Comparison of ENCODE assay signal across 8 cellular contexts in the genomic region with DNA sequence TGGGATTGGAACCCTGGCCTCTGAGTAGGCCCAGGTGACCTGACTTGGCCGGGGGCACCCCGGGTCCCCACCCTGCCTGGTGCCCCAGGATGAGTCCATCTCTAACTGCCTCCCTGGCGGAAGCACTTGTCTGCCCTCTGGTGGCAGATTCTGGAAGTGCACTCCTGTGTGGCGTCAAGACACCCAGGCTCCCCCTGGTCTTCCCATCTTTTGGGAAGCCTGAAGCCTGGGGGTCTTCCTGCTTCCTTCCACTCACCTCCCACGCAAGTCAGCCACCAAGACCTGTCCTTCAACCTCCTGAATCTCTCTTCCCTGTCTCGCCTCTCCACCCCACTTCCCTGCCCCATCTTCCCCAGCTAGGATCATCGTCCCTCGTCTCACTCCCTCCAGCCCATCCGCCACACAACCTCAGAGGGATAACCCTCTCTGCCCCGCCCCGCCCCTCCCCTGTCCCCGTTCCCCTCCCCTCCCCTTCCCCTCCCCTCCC. TPM values are rescaled to one million over a fixed set of nuclear protein-coding genes. Genes with fewer than 3 reads are reported as not detected.
DNase-seq lines count a peak whose midpoint lies in the region; ATAC-seq and TF ChIP-seq lines count a peak whose summit lies in the region.

No MANE protein-coding gene starts in this region.

- WGBS in SK-N-SH (ENCODE audit: low lambda C conversion rate): 6% methylated on average over 12 of the region's 12 CpGs
- WGBS in heart right ventricle, 2 donors: 3 to 4% methylated on average over 12 of the region's 12 CpGs
- WGBS in aorta, 2 donors: 2 to 3% methylated on average over 11 to 12 of the region's 12 CpGs

- H3K4me3 Mint-ChIP-seq in activated naive CD8-positive, alpha-beta T cell treated with anti-CD3 and anti-CD28 coated beads for 36 hours: no peak overlapping the region

- POLR2A ChIA-PET in SK-N-SH (lab: Yijun Ruan, JAX): no interaction called here

- peak; percentile 82 for TF ChIP-seq RAD21 in SK-N-SH (IDR thresholded peaks at IDR 0.05; ENCODE audit: low read length)

- CTCF ChIA-PET in SK-N-SH (lab: Yijun Ruan, JAX): interaction anchor here (0.7 to 3.4 kb wide), 22 partner anchors 9 to 156 kb away, joined by 3 to 48 read pairs (median 4); a partner anchor contains a TSS

- H3F3A ChIP-seq in SK-N-SH (replicated peaks; ENCODE audit: insufficient read depth): no peaks in the 10 kb centered on the region

- no peaks in the 10 kb centered on the region for H3K9me3 Mint-ChIP-seq in activated naive CD8-positive, alpha-beta T cell treated with anti-CD3 and anti-CD28 coated beads for 36 hours

- H3K27me3 Mint-ChIP-seq in activated naive CD8-positive, alpha-beta T cell treated with anti-CD3 and anti-CD28 coated beads for 36 hours: no peaks in the 10 kb centered on the region

- no peaks in the 10 kb centered on the region for H4K20me1 ChIP-seq in SK-N-SH (ENCODE audit: insufficient read depth)

- no peak for TF ChIP-seq EP300 in SK-N-SH (IDR thresholded peaks at IDR 0.05; ENCODE audit: borderline replicate concordance in 1 of 2, low read depth in 1 of 2, low read length in 1 of 2)

- H3K4me3 ChIP-seq in SK-N-SH (ENCODE audit: low read depth in 2 of 2, low read length in 1 of 2) (no peak overlapping the region; a peak in 1 of 4 replicates), heart right ventricle (no peak overlapping the region), aorta (ENCODE audit: low read length in 2 of 2) (no peak overlapping the region)

- intact Hi-C loops in heart right ventricle (cut with DNase I) (loop anchor here in 2 of 10 donors (2.0 to 5.0 kb wide), 2 partner anchors 79 kb away; no protein-coding TSS in a partner anchor), aorta (cut with DNase I) (loop anchor here in 1 of 2 donors (10.0 kb wide), 1 partner anchor 67 kb away; a partner anchor contains a TSS)

- H3K27me3 ChIP-seq in SK-N-SH (ENCODE audit: insufficient read depth) (no peaks in the 10 kb centered on the region), heart right ventricle (no peaks in the 10 kb centered on the region), aorta (ENCODE audit: control insufficient read depth in 1 of 2, insufficient read depth in 2 of 2, low read length in 1 of 2) (no peaks in the 10 kb centered on the region)

- no peaks in the 10 kb centered on the region for H3K79me2 ChIP-seq in SK-N-SH (ENCODE audit: insufficient read depth)

- H3K36me3 ChIP-seq in SK-N-SH (replicated peaks in 1 of 2; ENCODE audit: control insufficient read depth in 1 of 2, insufficient read depth in 2 of 2, low read length in 1 of 2) (peaks cover 0 to 11% of the 10 kb centered on the region in 2 experiments), heart right ventricle (peaks cover 0 to 26% (median 0%) of the 10 kb centered on the region in 9 donors), aorta (ENCODE audit: control insufficient read depth in 1 of 2, insufficient read depth in 2 of 2, low read length in 1 of 2) (peaks cover 0 to 3% of the 10 kb centered on the region in 2 donors)

- no peaks in the 10 kb centered on the region for H3K36me3 Mint-ChIP-seq in activated naive CD8-positive, alpha-beta T cell treated with anti-CD3 and anti-CD28 coated beads for 36 hours

- no peak overlapping the region; the same call in 1 of the 2 replicates for H3K4me2 ChIP-seq in SK-N-SH

- H3K4me1 ChIP-seq in SK-N-SH (ENCODE audit: control insufficient read depth in 1 of 2, insufficient read depth in 2 of 2, low read depth in 1 of 2, low read length in 1 of 2): peaks cover 0 to 2% of the 10 kb centered on the region in 2 experiments; a peak in 1 of 4 replicates
- peaks cover 0 to 14% (median 3%) of the 10 kb centered on the region in 9 donors for H3K4me1 ChIP-seq in heart right ventricle
- no peaks in the 10 kb centered on the region for H3K4me1 ChIP-seq in aorta (ENCODE audit: control insufficient read depth in 1 of 2, insufficient read depth in 2 of 2, low read length in 2 of 2)

- TF ChIP-seq CTCF in SK-N-SH (IDR thresholded peaks at IDR 0.05) (peak; percentile 94), heart right ventricle (IDR thresholded peaks at IDR 0.05) (peak; percentile 93 to 100 (median 98))

- no peak overlapping the region for H2AFZ ChIP-seq in SK-N-SH (ENCODE audit: low read depth)

- ATAC-seq in heart right ventricle (peak; percentile 58 to 82 (median 72)), aorta (ENCODE audit: low FRiP score) (peak; percentile 87), GM21737 (IDR thresholded peaks at IDR 0.05; ENCODE audit: unreplicated experiment) (no peak)

- H3K9me3 ChIP-seq in SK-N-SH: no peaks in the 10 kb centered on the region
- no peaks in the 10 kb centered on the region for H3K9me3 ChIP-seq in heart right ventricle
- H3K9me3 ChIP-seq in aorta (ENCODE audit: control insufficient read depth, low read length): no peaks in the 10 kb centered on the region

- peak overlapping the region; percentile 16 for H3K27ac Mint-ChIP-seq in activated naive CD8-positive, alpha-beta T cell treated with anti-CD3 and anti-CD28 coated beads for 36 hours

- H3K27ac ChIP-seq in SK-N-SH (ENCODE audit: low read depth in 2 of 2, low read length in 1 of 2) (no peak overlapping the region), heart right ventricle (no peak overlapping the region), aorta (ENCODE audit: low read depth in 1 of 2, low read length in 2 of 2) (no peak overlapping the region)

- DNase-seq in EL (peak; percentile 74), LHCN-M2 (ENCODE audit: low read depth) (peak; percentile 52), SK-N-SH (peak; percentile 90), heart right ventricle (peak; percentile 71 to 82), putamen (ENCODE audit: low spot score) (peak; percentile 49), aorta (peak; percentile 80 to 94)
- DNase-seq in activated naive CD8-positive, alpha-beta T cell treated with anti-CD3 and anti-CD28 coated beads for 36 hours: peak; percentile 83

- H3K4me1 Mint-ChIP-seq in activated naive CD8-positive, alpha-beta T cell treated with anti-CD3 and anti-CD28 coated beads for 36 hours: peaks cover 20% of the 10 kb centered on the region

- H3K9ac ChIP-seq in SK-N-SH: no peak overlapping the region

- H3K9me2 ChIP-seq in SK-N-SH: no peaks in the 10 kb centered on the region

TF ChIP-seq in SK-N-SH, 30 proteins besides CTCF, POLR2A, EP300 and RAD21:
- TF ChIP-seq POLR2AphosphoS5 (IDR thresholded peaks at IDR 0.05; ENCODE audit: low read depth, low read length) (no peak), FOXM1 (IDR thresholded peaks at IDR 0.05; ENCODE audit: low read depth) (no peak), FOSL2 (IDR thresholded peaks at IDR 0.05; ENCODE audit: borderline replicate concordance, low read depth) (no peak), SMC3 (IDR thresholded peaks at IDR 0.05; ENCODE audit: low read depth, low read length) (peak; percentile 65; the same call in 1 of the 2 replicates), TCF12 (IDR thresholded peaks at IDR 0.05) (no peak)

RNA-seq across cellular contexts. Expression of a gene that starts 7.4 kb away (rescaled TPM):
- total RNA-seq in LHCN-M2 (2014; rRNA removed): 174 and 241 TPM in 2 replicates
- 300 TPM for polyA plus RNA-seq in LHCN-M2 (2012)
- 252 and 287 TPM in 2 replicates for polyA plus RNA-seq in SK-N-SH (2012; rRNA removed)
- 141 and 200 TPM in 2 replicates for polyA plus RNA-seq in SK-N-SH (2012; cell fraction: cytosol; rRNA removed)
- polyA plus RNA-seq in SK-N-SH (2012; cell fraction: nucleus; rRNA removed): 193 and 241 TPM in 2 replicates
- total RNA-seq in activated naive CD8-positive, alpha-beta T cell treated with anti-CD3 and anti-CD28 coated beads for 36 hours: 10 to 100 TPM; 46.9 to 50.7 TPM
- total RNA-seq in heart right ventricle: 100 to 1,000 TPM in 1 of 10 donors, 10 to 100 TPM in 9; 34.5 to 117 (median 46.9) TPM
- 100 to 1,000 TPM; 104 to 270 TPM for polyA plus RNA-seq in heart right ventricle
- 100 to 1,000 TPM; 175 to 198 TPM for total RNA-seq in aorta
- polyA plus RNA-seq in aorta: 100 to 1,000 TPM; 223 to 376 TPM

RNA-seq across cellular contexts. Expression of a gene that starts 23.5 kb away (rescaled TPM):
- total RNA-seq in LHCN-M2 (2014; rRNA removed): not detected in 2 replicates
- polyA plus RNA-seq in LHCN-M2 (2012): 0.05 TPM
- 0.03 and 0.07 TPM in 2 replicates for polyA plus RNA-seq in SK-N-SH (2012; rRNA removed)
- 0.08 TPM in 1 of 2 replicates, not detected in the other for polyA plus RNA-seq in SK-N-SH (2012; cell fraction: cytosol; rRNA removed)
- 0.40 and 0.41 TPM in 2 replicates for polyA plus RNA-seq in SK-N-SH (2012; cell fraction: nucleus; rRNA removed)
- 1 to 10 TPM; 1.1 to 1.2 TPM for total RNA-seq in activated naive CD8-positive, alpha-beta T cell treated with anti-CD3 and anti-CD28 coated beads for 36 hours
- total RNA-seq in heart right ventricle: under 1 TPM in 3 of 10 donors, not detected in 7; 0.12 to 0.17 (median 0.13) TPM
- polyA plus RNA-seq in heart right ventricle: under 1 TPM; 0.04 to 0.22 TPM
- total RNA-seq in aorta: under 1 TPM; 0.51 to 0.81 TPM
- under 1 TPM in 1 of 2 donors, not detected in 1; 0.46 TPM for polyA plus RNA-seq in aorta

RNA-seq across cellular contexts. Expression of a gene that starts 42.3 kb away (rescaled TPM):
- 0.19 and 0.40 TPM in 2 replicates for total RNA-seq in LHCN-M2 (2014; rRNA removed)
- 0.92 TPM for polyA plus RNA-seq in LHCN-M2 (2012)
- polyA plus RNA-seq in SK-N-SH (2012; rRNA removed): 0.75 and 0.77 TPM in 2 replicates
- polyA plus RNA-seq in SK-N-SH (2012; cell fraction: cytosol; rRNA removed): 0.80 and 1.9 TPM in 2 replicates
- 0.95 and 1.7 TPM in 2 replicates for polyA plus RNA-seq in SK-N-SH (2012; cell fraction: nucleus; rRNA removed)
- 1 to 10 TPM; 4.3 to 4.8 TPM for total RNA-seq in activated naive CD8-positive, alpha-beta T cell treated with anti-CD3 and anti-CD28 coated beads for 36 hours
- 100 to 1,000 TPM; 245 to 419 (median 347) TPM for total RNA-seq in heart right ventricle
- polyA plus RNA-seq in heart right ventricle: 10 to 100 TPM; 38.0 to 87.1 TPM
- not detected for total RNA-seq in aorta
- polyA plus RNA-seq in aorta: under 1 TPM in 1 of 2 donors, not detected in 1; 0.38 TPM

Comparison
In these comparisons a context has a peak if more than half of its experiments do, and no peak if none do; other contexts are left out.
1. RNA of a gene that starts 42.3 kb away (total RNA-seq): 245 to 419 TPM in heart right ventricle; 4.3 to 4.8 TPM in activated naive CD8-positive, alpha-beta T cell treated with anti-CD3 and anti-CD28 coated beads for 36 hours, 0.19 to 0.40 TPM in LHCN-M2 and not detected in aorta; every median in the first group is over 10 times any median in the second.
2. Peak in every context shown above with its lines, with median percentiles within 50 percentile points of each other: DNase-seq.